8 cellular contexts compared by ENCODE assay signal in the genomic region with DNA sequence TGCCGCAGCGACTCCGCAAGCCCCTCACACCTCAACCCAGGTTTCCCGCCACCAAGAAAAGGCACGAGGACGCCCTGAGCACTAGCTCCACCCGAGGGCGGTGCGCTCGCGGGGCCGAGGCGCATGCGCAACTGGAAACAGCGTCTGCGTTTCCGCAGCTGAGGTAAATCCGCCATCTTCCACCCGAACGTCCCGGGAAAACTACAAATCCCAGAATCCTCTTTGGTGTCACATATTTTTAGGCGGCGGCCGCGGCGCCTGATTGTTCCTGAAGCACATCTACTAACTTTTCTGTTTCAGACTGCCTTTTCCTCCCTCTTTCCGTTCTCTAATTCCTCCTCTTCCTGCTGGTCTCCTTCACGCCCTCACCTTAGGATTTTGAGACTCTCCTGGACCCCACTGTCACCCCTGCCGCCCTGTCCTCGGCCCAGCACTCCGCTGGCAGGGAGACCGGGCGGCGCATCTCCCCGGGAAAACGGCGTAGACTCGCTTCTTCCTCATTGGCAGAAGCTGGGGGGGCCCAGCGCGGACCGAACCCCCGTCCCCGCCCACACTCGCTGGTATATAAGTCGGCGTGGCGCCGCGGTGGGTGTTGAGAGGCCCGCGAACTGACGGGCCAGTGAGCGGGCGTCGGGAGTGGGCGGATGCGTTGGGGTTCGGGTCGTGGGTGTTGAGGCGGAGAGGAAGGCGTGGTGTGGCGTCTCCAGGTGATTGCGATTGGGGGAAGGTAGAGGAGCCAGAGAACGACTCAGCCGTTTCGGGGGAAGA. TPM values are rescaled to one million over a fixed set of nuclear protein-coding genes. Genes with fewer than 3 reads are reported as not detected.
A peak's percentile ranks its signal among the peaks of the same experiment; 100 is the strongest.
DNase-seq lines count a peak whose midpoint lies in the region; ATAC-seq, FAIRE-seq and TF ChIP-seq lines count a peak whose summit lies in the region.

TSS of gene ZCWPW1 (minus strand) at position 505 of the 768 bp plus-strand sequence. CDS start 8,054 bp downstream, outside the sequence.

- peak within 1 kb of the TSS; percentile 96 for H3K4me2 ChIP-seq in keratinocyte (ENCODE audit: control insufficient read depth, extremely low read depth, insufficient read depth, low read depth, low read length)

- peaks cover 4% of the 10 kb centered on the region for H4K20me1 ChIP-seq in keratinocyte (ENCODE audit: control insufficient read depth, extremely low read depth, insufficient read depth, low read length)

- no peak for TF ChIP-seq CTCF in AG09319 (IDR thresholded peaks at IDR 0.05; ENCODE audit: low read depth, low read length)
- TF ChIP-seq CTCF in keratinocyte (optimal IDR thresholded peaks at IDR 0.05 in 1 of 3, IDR thresholded peaks at IDR 0.05 in 1 of 3, conservative IDR thresholded peaks at IDR 0.05 in 1 of 3; ENCODE audit: extremely low read depth in 1 of 3, insufficient read depth in 2 of 3, low read length in 3 of 3): no peak

- peak within 1 kb of the TSS; percentile 99 for H3K9ac ChIP-seq in keratinocyte (ENCODE audit: control insufficient read depth, extremely low read depth, insufficient read depth, low read length)

- peak within 1 kb of the TSS; percentile 98 for H2AFZ ChIP-seq in keratinocyte (ENCODE audit: control insufficient read depth, low read length)

- H3K9me1 ChIP-seq in keratinocyte (ENCODE audit: control insufficient read depth, extremely low read depth, insufficient read depth, low read length): peaks cover 3% of the 10 kb centered on the region

- FAIRE-seq in keratinocyte (lab: Jason Lieb, UNC): peak; percentile 73

- H3K4me1 ChIP-seq in keratinocyte (ENCODE audit: control insufficient read depth, extremely low read depth, insufficient read depth, low read length): peaks cover 24% of the 10 kb centered on the region

- no peaks in the 10 kb centered on the region for H3K9me3 ChIP-seq in keratinocyte (ENCODE audit: control insufficient read depth, low read depth, low read length)

- H3K27ac ChIP-seq in keratinocyte (ENCODE audit: control insufficient read depth, insufficient read depth, low read length): peak within 1 kb of the TSS; percentile 96

- H3K27me3 ChIP-seq in keratinocyte (ENCODE audit: control insufficient read depth, extremely low read depth, insufficient read depth, low read length): no peaks in the 10 kb centered on the region

- H3K79me2 ChIP-seq in keratinocyte (ENCODE audit: control insufficient read depth, insufficient read depth, low read length): peaks cover 30% of the 10 kb centered on the region

- H3K36me3 ChIP-seq in keratinocyte (ENCODE audit: control insufficient read depth in 2 of 2, extremely low read depth in 1 of 2, insufficient read depth in 2 of 2, low read length in 2 of 2): peaks cover 2 to 22% of the 10 kb centered on the region in 2 experiments

- dilution Hi-C loops in keratinocyte (cut with MboI; ENCODE audit: extremely low pct_ligation_motif_present, low sequenced_read_pairs): no loop called here

- ATAC-seq in GM19043 (IDR thresholded peaks at IDR 0.05; ENCODE audit: low read depth, unreplicated experiment) (peak; percentile 35), HG03354 (IDR thresholded peaks at IDR 0.05; ENCODE audit: poor library complexity, severe bottlenecking, unreplicated experiment) (peak; percentile 55)

- peak within 1 kb of the TSS; percentile 72 to 91 (median 86) for H3K4me3 ChIP-seq in keratinocyte (ENCODE audit: control insufficient read depth in 2 of 3, extremely low read depth in 1 of 3, insufficient read depth in 2 of 3, low read depth in 1 of 3, low read length in 3 of 3)

- peak; percentile 94 for DNase-seq in AG09319 (ENCODE audit: extremely low read depth, low read depth)
- DNase-seq in NCI-H446 treated with DMSO at 0.1 percent for 48 hours (lab: John Stamatoyannopoulos, UW): peak; percentile 84
- peak; percentile 98 for DNase-seq in activated CD4-positive, alpha-beta T cell treated with anti-CD3 and anti-CD28 coated beads for 1 hour
- DNase-seq in cerebellum (ENCODE audit: low spot score): peak; percentile 94
- DNase-seq in keratinocyte (ENCODE audit: low read depth, low spot score): peak; percentile 82
- peak; percentile 96 to 97 (median 96) for DNase-seq in stimulated activated CD4-positive, alpha-beta T cell treated with anti-CD3 and anti-CD28 coated beads, Interleukin-12 subunit alpha, Interleukin-12 subunit beta, amount 100 ng/mL, for 48 hours (ENCODE audit: low read depth in 2 of 3, low spot score in 1 of 3)

RNA-seq across cellular contexts. Expression of gene ZCWPW1, which starts in this region (rescaled TPM):
- total RNA-seq in cerebellum: 2.8 TPM
- polyA plus RNA-seq in keratinocyte: 1.4 to 2.0 TPM (median 1.7 TPM) in 3 replicates
- polyA plus RNA-seq in keratinocyte (2011; ENCODE audit: low read depth): 2.9 TPM
- 1.4 TPM in 2 replicates for polyA plus RNA-seq in keratinocyte (2011; cell fraction: cytosol; rRNA removed)
- polyA plus RNA-seq in keratinocyte (2011; cell fraction: nucleus; rRNA removed): 2.8 and 3.1 TPM in 2 replicates
- 1.9 and 2.6 TPM in 2 replicates for polyA plus RNA-seq in keratinocyte (2012; ENCODE audit: low replicate concordance)
- 0.16 to 0.54 TPM in 2 of 3 replicates, not detected in the other for polyA minus RNA-seq in keratinocyte
- polyA minus RNA-seq in keratinocyte (2011; cell fraction: cytosol; rRNA and poly(A)+ RNA removed): not detected
- 0.84 and 0.85 TPM in 2 replicates for polyA minus RNA-seq in keratinocyte (2011; cell fraction: nucleus; rRNA and poly(A)+ RNA removed)

Comparison
In these comparisons a context has a peak if more than half of its experiments do, and no peak if none do; other contexts are left out.
1. Peak in every context shown above with its lines: DNase-seq, ATAC-seq, H3K4me3 ChIP-seq and H3K27ac ChIP-seq.